ENCODE assay signal across 9 cellular contexts in the genomic region with DNA sequence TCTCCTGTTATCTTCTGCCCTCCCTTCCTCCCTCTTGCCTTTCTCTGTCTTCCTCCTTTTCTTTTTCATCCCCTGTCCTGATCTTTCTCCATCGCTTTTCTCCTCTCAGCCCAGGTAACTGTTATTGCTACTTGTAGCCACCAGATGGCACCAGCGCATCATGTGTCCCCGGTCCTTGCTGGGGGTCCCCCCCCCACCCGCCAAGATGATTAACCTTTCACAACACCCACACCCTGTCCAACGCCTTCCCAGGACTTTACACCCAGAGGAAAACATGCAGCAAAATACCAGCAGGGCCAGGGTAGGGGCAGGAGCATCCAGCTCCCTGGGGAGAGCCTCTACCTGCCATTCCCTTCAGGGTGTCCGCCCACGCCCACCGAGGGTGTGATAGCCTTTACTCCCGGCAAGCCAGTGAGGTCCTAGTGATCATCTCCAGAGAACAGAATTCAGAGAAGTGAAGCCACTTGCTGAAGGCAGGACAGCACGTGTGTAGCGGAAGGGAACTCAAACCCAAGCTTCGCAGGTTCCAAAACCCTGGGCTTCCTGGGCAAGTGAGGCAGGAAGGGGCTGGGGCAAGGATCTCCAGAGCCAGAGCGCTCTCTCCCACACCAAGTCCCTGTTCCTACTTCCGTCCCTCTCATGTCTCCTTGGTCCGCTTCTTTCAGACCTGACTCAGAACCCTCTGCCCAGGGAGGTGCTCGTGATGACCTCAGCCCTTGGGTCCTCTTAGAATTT. TPM values are rescaled to one million over a fixed set of nuclear protein-coding genes. Genes with fewer than 3 reads are reported as not detected.
DNase-seq lines count a peak whose midpoint lies in the region; ATAC-seq and TF ChIP-seq lines count a peak whose summit lies in the region.
"Had no signal": no experiment of that assay in that cellular context is flagged by ENCODE, and none has a peak within 500 bp of the region (broad histone marks: within the 10 kb centered on the region; RNA-seq: fewer than 3 reads in every experiment).

No MANE protein-coding gene starts in this region.

- H2AK5ac ChIP-seq in trophoblast cell (ENCODE audit: low read length) = peak overlapping the region; percentile 74

- peak overlapping the region; percentile 54 for H2BK5ac ChIP-seq in trophoblast cell (ENCODE audit: low read depth, low read length, poor library complexity)

- H4K91ac ChIP-seq in trophoblast cell (ENCODE audit: low read depth, low read length) = peak overlapping the region; percentile 72

- H3K14ac ChIP-seq in trophoblast cell (ENCODE audit: low read length) = peak overlapping the region; percentile 49

- peak overlapping the region; percentile 79 for H2BK12ac ChIP-seq in trophoblast cell (ENCODE audit: low read length)

- TF ChIP-seq CTCF in GM20000 (IDR thresholded peaks at IDR 0.05; ENCODE audit: extremely low read depth, missing control alignments) = peak; percentile 90
- TF ChIP-seq CTCF in fibroblast of pulmonary artery (IDR thresholded peaks at IDR 0.05; ENCODE audit: low read length, missing control alignments) = peak; percentile 85
- TF ChIP-seq CTCF in vagina (IDR thresholded peaks at IDR 0.05) = peak in 2 of 3 experiments; percentile 50 to 83

- H3K36me3 ChIP-seq in NT2/D1 (ENCODE audit: insufficient read depth, insufficient read length, low read length) = no peaks in the 10 kb centered on the region
- no peaks in the 10 kb centered on the region for H3K36me3 ChIP-seq in trophoblast cell (ENCODE audit: control insufficient read depth in 1 of 2, insufficient read depth in 2 of 2, low read length in 2 of 2)
- no peaks in the 10 kb centered on the region for H3K36me3 ChIP-seq in vagina

- TF ChIP-seq POLR2A in vagina (IDR thresholded peaks at IDR 0.05) = no peak

- H3K79me1 ChIP-seq in trophoblast cell (ENCODE audit: low read length) = peaks cover 20% of the 10 kb centered on the region

- H3K4me3 ChIP-seq in NT2/D1 (ENCODE audit: insufficient read length, low read depth) = no peak overlapping the region
- no peak overlapping the region for H3K4me3 ChIP-seq in fibroblast of pulmonary artery (replicated peaks; ENCODE audit: low read depth, low read length)
- no peak overlapping the region for H3K4me3 ChIP-seq in trophoblast cell (ENCODE audit: low read depth, low read length)
- H3K4me3 ChIP-seq in vagina = no peak overlapping the region

- no peak overlapping the region for H3K27ac ChIP-seq in trophoblast cell (ENCODE audit: low read depth, low read length)
- no peak overlapping the region for H3K27ac ChIP-seq in vagina

- H3K9me3 ChIP-seq in NT2/D1 (ENCODE audit: insufficient read depth, low read length) = no peaks in the 10 kb centered on the region
- no peaks in the 10 kb centered on the region for H3K9me3 ChIP-seq in trophoblast cell (ENCODE audit: insufficient read depth, low read depth, low read length)
- no peaks in the 10 kb centered on the region for H3K9me3 ChIP-seq in vagina

- H4K8ac ChIP-seq in trophoblast cell (ENCODE audit: low read depth, low read length) = peak overlapping the region; percentile 22

- intact Hi-C loops in vagina (cut with DNase I) = loop anchor here (5.0 kb wide), 1 partner anchor 136 kb away; a partner anchor contains a TSS

- ATAC-seq in HG03439 (IDR thresholded peaks at IDR 0.05; ENCODE audit: unreplicated experiment) = no peak

- no peak overlapping the region for H2AFZ ChIP-seq in trophoblast cell (ENCODE audit: insufficient read depth, low read length, poor library complexity)

- no CpG with 5 or more reads among the region's 16 CpGs for WGBS in trophoblast cell (ENCODE audit: extremely low coverage, insufficient coverage, insufficient read length)

- no peaks in the 10 kb centered on the region for H3K27me3 ChIP-seq in NT2/D1 (ENCODE audit: insufficient read depth, insufficient read length)
- H3K27me3 ChIP-seq in trophoblast cell (ENCODE audit: insufficient read depth, low read length) = no peaks in the 10 kb centered on the region
- no peaks in the 10 kb centered on the region for H3K27me3 ChIP-seq in vagina

- H3K9ac ChIP-seq in NT2/D1 (ENCODE audit: insufficient read length, low read depth) (peak overlapping the region; percentile 0), trophoblast cell (ENCODE audit: low read length) (no peak overlapping the region)

- H3K23ac ChIP-seq in trophoblast cell (ENCODE audit: low read length) = no peak overlapping the region

- no peak overlapping the region for H4K12ac ChIP-seq in trophoblast cell (ENCODE audit: low read depth, low read length)

- peak overlapping the region; percentile 14 for H3K4ac ChIP-seq in trophoblast cell (ENCODE audit: low read depth, low read length)

- H3K4me2 ChIP-seq in trophoblast cell (ENCODE audit: low read length) = peak overlapping the region; percentile 6

- H3K4me1 ChIP-seq in NT2/D1 (ENCODE audit: insufficient read depth, insufficient read length) (peaks cover 26% of the 10 kb centered on the region), trophoblast cell (ENCODE audit: control insufficient read depth in 1 of 2, insufficient read depth in 2 of 2, low read length in 2 of 2) (peaks cover 16 to 20% of the 10 kb centered on the region in 2 experiments), vagina (peaks cover 4% of the 10 kb centered on the region)

- H3K18ac ChIP-seq in trophoblast cell (ENCODE audit: low read length) = peak overlapping the region; percentile 38

- peaks cover 4% of the 10 kb centered on the region for H3K79me2 ChIP-seq in trophoblast cell (ENCODE audit: control insufficient read depth, insufficient read depth, low read length, poor library complexity)

- H2BK120ac ChIP-seq in trophoblast cell (ENCODE audit: insufficient read depth, low read length, poor library complexity) = peak overlapping the region; percentile 75

- DNase-seq in AG20443 (ENCODE audit: low spot score) = peak; percentile 85
- DNase-seq in GM20000 (ENCODE audit: low spot score) = peak; percentile 86
- no peak for DNase-seq in NT2/D1 (ENCODE audit: low read depth, low spot score)
- peak; percentile 52 for DNase-seq in activated T-cell treated with anti-CD3 and anti-CD28 coated beads for 48 hours (ENCODE audit: low read depth)
- peak; percentile 49 for DNase-seq in fibroblast of pulmonary artery (ENCODE audit: low read depth)
- peak; percentile 88 to 90 for DNase-seq in trophoblast cell
- no peak for DNase-seq in vagina (ENCODE audit: extremely low spot score in 2 of 2)

RNA-seq across cellular contexts. Expression of a gene that starts 13.4 kb away (rescaled TPM):
- polyA plus RNA-seq in trophoblast cell (2013) = 0.34 and 0.93 TPM in 2 replicates
- not detected for total RNA-seq in vagina
- total RNA-seq: pulmonary artery endothelial cell had no signal

Comparison
In these comparisons a context has a peak if more than half of its experiments do, and no peak if none do; other contexts are left out.
1. DNase-seq: peak in AG20443 (single experiment), GM20000 (single experiment), activated T-cell treated with anti-CD3 and anti-CD28 coated beads for 48 hours (single experiment), fibroblast of pulmonary artery (single experiment) and trophoblast cell (2 of 2); none in NT2/D1 (single experiment) and vagina (0 of 2).
2. Peak in every context shown above with its lines, with median percentiles within 50 percentile points of each other: CTCF ChIP-seq.